Comparison of ENCODE assay signal across 14 cellular contexts in genomic region chr2:231318436-231318835, GRCh38.
"Had no signal": no experiment of that assay in that cellular context is flagged by ENCODE, and none has a peak within 500 bp of the region (broad histone marks: within the 10 kb centered on the region; RNA-seq: fewer than 3 reads in every experiment).

No MANE protein-coding gene starts in this region.

- H3K27me3 ChIP-seq: dorsolateral prefrontal cortex, gastrocnemius medialis, stomach had no signal

- H3K36me3 Mint-ChIP-seq: activated naive CD4-positive, alpha-beta T cell treated with anti-CD3 and anti-CD28 coated beads, Interleukin-2, amount 10 ng/mL, durations not matched to agents 7 days and 5 days had no signal

- FAIRE-seq: astrocyte, bronchial epithelial cell, islet of Langerhans had no signal

- H3K4me3 Mint-ChIP-seq: activated naive CD4-positive, alpha-beta T cell treated with anti-CD3 and anti-CD28 coated beads, Interleukin-2, amount 10 ng/mL, durations not matched to agents 7 days and 5 days; naive thymus-derived CD8-positive, alpha-beta T cell had no signal

- H3K4me1 Mint-ChIP-seq: activated naive CD4-positive, alpha-beta T cell treated with anti-CD3 and anti-CD28 coated beads, Interleukin-2, amount 10 ng/mL, durations not matched to agents 7 days and 5 days had no signal

- ATAC-seq: activated CD4-positive, CD25-positive, alpha-beta regulatory T cell treated with anti-CD3 and anti-CD28 coated beads, Interleukin-2, amount 50 U/mL, for 24 hours; left lobe of liver; naive thymus-derived CD8-positive, alpha-beta T cell; sciatic nerve had no signal

- DNase-seq: activated naive CD4-positive, alpha-beta T cell treated with anti-CD3 and anti-CD28 coated beads, Interleukin-2, amount 10 ng/mL, durations not matched to agents 7 days and 5 days; gastrocnemius medialis; naive thymus-derived CD8-positive, alpha-beta T cell; psoas muscle had no signal

- H3K27ac ChIP-seq: dorsolateral prefrontal cortex, gastrocnemius medialis, psoas muscle, stomach, thoracic aorta had no signal

- H3K36me3 ChIP-seq: gastrocnemius medialis, thoracic aorta had no signal

- H3K4me3 ChIP-seq: dorsolateral prefrontal cortex, gastrocnemius medialis, psoas muscle, stomach, thoracic aorta had no signal

- H3K9me3 ChIP-seq: gastrocnemius medialis, psoas muscle, stomach, thoracic aorta had no signal

- H3K27ac Mint-ChIP-seq: activated naive CD4-positive, alpha-beta T cell treated with anti-CD3 and anti-CD28 coated beads, Interleukin-2, amount 10 ng/mL, durations not matched to agents 7 days and 5 days; activated T-helper 2 cell treated with anti-CD3 and anti-CD28 coated beads, Interferon-gamma antibody, Interleukin-2, Interleukin-4, amounts not matched to agents 10 μg/mL and 5 μg/mL and 100 μg/mL, durations not matched to agents 14 hours and 24 hours and 36 hours; naive thymus-derived CD8-positive, alpha-beta T cell had no signal

- H3K4me1 ChIP-seq: gastrocnemius medialis, psoas muscle had no signal
